In the genomic region with DNA sequence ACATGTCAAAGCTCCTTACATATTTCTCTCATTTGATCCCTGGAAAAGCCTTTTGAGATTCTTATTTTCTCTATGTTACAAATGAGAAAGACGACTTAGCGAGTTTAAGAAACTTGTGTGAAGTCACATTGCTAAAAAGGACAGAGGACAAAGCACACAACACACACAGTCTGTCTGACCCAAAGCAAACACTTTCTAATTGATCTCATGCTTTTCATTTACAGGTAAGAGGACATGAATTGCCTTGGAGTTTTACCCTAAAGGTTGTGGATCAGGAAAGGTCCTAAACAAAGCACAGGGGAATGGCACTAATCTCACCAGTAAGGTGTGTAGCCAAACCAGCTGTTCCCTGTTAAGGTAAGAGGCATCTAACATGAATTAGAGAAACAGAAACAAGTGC, we compare ENCODE assay signal across 35 cellular contexts.
"Had no signal": no experiment of that assay in that cellular context is flagged by ENCODE, and none has a peak within 500 bp of the region (broad histone marks: within the 10 kb centered on the region; RNA-seq: fewer than 3 reads in every experiment).

No MANE protein-coding gene starts in this region.

- H3K4me3 ChIP-seq: adrenal gland, body of pancreas, breast epithelium had no signal

- H3K27ac ChIP-seq: adrenal gland, brain microvascular endothelial cell, breast epithelium, VCaP had no signal

- DNase-seq: activated B cell treated with CpG ODN at 0.5 μM for 24 hours; activated CD4-positive, alpha-beta memory T cell treated with anti-CD3 and anti-CD28 coated beads for 36 hours; activated CD4-positive, alpha-beta T cell treated with anti-CD3 and anti-CD28 coated beads for 4 hours; activated CD4-positive, alpha-beta T cell treated with anti-CD3 and anti-CD28 coated beads, Interleukin-2, amount 10 ng/mL, durations not matched to agents 24 days and 14 days; activated CD4-positive, alpha-beta T cell treated with anti-CD3 and anti-CD28 coated beads, Interleukin-2, amount 50 U/mL, for 1 hour; activated CD4-positive, alpha-beta T cell treated with anti-CD3 and anti-CD28 coated beads, Interleukin-2, amount 50 U/mL, for 4 hours; activated CD4-positive, CD25-positive, alpha-beta regulatory T cell treated with anti-CD3 and anti-CD28 coated beads, Interleukin-2, amount 50 U/mL, for 72 hours; activated CD8-positive, alpha-beta memory T cell treated with anti-CD3 and anti-CD28 coated beads, Interleukin-2, amount 50 U/mL, for 4 hours; activated CD8-positive, alpha-beta T cell treated with anti-CD3 and anti-CD28 coated beads for 36 hours; activated effector memory CD4-positive, alpha-beta T cell treated with anti-CD3 and anti-CD28 coated beads, Interleukin-2, amount 50 U/mL, for 16 hours; activated gamma-delta T cell treated with Interleukin-2 at 50 U/mL for 16 hours; activated naive CD4-positive, alpha-beta T cell; activated naive CD4-positive, alpha-beta T cell treated with anti-CD3 and anti-CD28 coated beads for 36 hours; activated naive CD4-positive, alpha-beta T cell treated with anti-CD3 and anti-CD28 coated beads, Interleukin-2, amount 50 U/mL, for 16 hours; activated naive CD8-positive, alpha-beta T cell treated with anti-CD3 and anti-CD28 coated beads for 36 hours; activated T-cell treated with anti-CD3 and anti-CD28 coated beads for 4 hours; activated T-cell treated with anti-CD3 and anti-CD28 coated beads, Interleukin-2, amount 50 U/mL, for 1 hour; activated T-cell treated with anti-CD3 and anti-CD28 coated beads, Interleukin-2, amount 50 U/mL, for 4 hours; activated T-cell treated with anti-CD3 and anti-CD28 coated beads, Interleukin-2, amount 50 U/mL, for 72 hours; amniotic stem cell; aorta; body of pancreas; brain microvascular endothelial cell; central memory CD4-positive, alpha-beta T cell; T-helper 1 cell; T-helper 2 cell; T-helper 9 cell had no signal

- H3K4me1 Mint-ChIP-seq: activated B cell treated with CpG ODN at 0.5 μM for 24 hours had no signal

- H3K27ac Mint-ChIP-seq: activated B cell treated with CpG ODN at 0.5 μM for 24 hours; activated CD4-positive, alpha-beta memory T cell treated with anti-CD3 and anti-CD28 coated beads for 36 hours; activated CD4-positive, alpha-beta T cell treated with anti-CD3 and anti-CD28 coated beads, Interleukin-2, amount 10 ng/mL, durations not matched to agents 24 days and 14 days; activated CD8-positive, alpha-beta T cell treated with anti-CD3 and anti-CD28 coated beads for 36 hours; activated naive CD4-positive, alpha-beta T cell treated with anti-CD3 and anti-CD28 coated beads for 36 hours; activated naive CD4-positive, alpha-beta T cell treated with anti-CD3 and anti-CD28 coated beads, Interleukin-2, amount 50 U/mL, for 72 hours; activated naive CD8-positive, alpha-beta T cell treated with anti-CD3 and anti-CD28 coated beads for 36 hours; activated T-cell treated with anti-CD3 and anti-CD28 coated beads, Interleukin-2, amount 50 U/mL, for 72 hours; activated T-helper 1 cell treated with anti-CD3 and anti-CD28 coated beads, Interleukin-12 subunit alpha, Interleukin-12 subunit beta, Interleukin-2, Interleukin-4 antibody, amounts not matched to agents 30 ng/mL and 10 ng/mL and 1 ng/mL, durations not matched to agents 14 hours and 24 hours and 36 hours; activated T-helper 17 cell treated with anti-CD3 and anti-CD28 coated beads, Interleukin-2, amount 50 U/mL, for 72 hours; T-helper 1 cell treated with Interleukin-12 subunit alpha and Interleukin-12 subunit beta and Interleukin-4 antibody, amounts not matched to agents 30 μg/mL and 1 μg/mL, for 36 hours; T-helper 2 cell treated with Interferon-gamma antibody and Interleukin-4, amounts not matched to agents 5 μg/mL and 100 μg/mL, for 36 hours had no signal

- H3K9me3 Mint-ChIP-seq: activated B cell treated with CpG ODN at 0.5 μM for 24 hours; activated CD4-positive, alpha-beta memory T cell treated with anti-CD3 and anti-CD28 coated beads for 36 hours; activated CD4-positive, alpha-beta T cell treated with anti-CD3 and anti-CD28 coated beads, Interleukin-2, amount 10 ng/mL, durations not matched to agents 24 days and 14 days; activated CD8-positive, alpha-beta T cell treated with anti-CD3 and anti-CD28 coated beads for 36 hours; activated naive CD4-positive, alpha-beta T cell treated with anti-CD3 and anti-CD28 coated beads for 36 hours; activated naive CD4-positive, alpha-beta T cell treated with anti-CD3 and anti-CD28 coated beads, Interleukin-2, amount 50 U/mL, for 72 hours; activated naive CD8-positive, alpha-beta T cell treated with anti-CD3 and anti-CD28 coated beads for 36 hours; activated T-cell treated with anti-CD3 and anti-CD28 coated beads, Interleukin-2, amount 50 U/mL, for 4 hours; activated T-cell treated with anti-CD3 and anti-CD28 coated beads, Interleukin-2, amount 50 U/mL, for 72 hours; activated T-helper 1 cell treated with anti-CD3 and anti-CD28 coated beads, Interleukin-12 subunit alpha, Interleukin-12 subunit beta, Interleukin-2, Interleukin-4 antibody, amounts not matched to agents 30 ng/mL and 10 ng/mL and 1 ng/mL, durations not matched to agents 14 hours and 24 hours and 36 hours; activated T-helper 17 cell treated with anti-CD3 and anti-CD28 coated beads, Interleukin-2, amount 50 U/mL, for 72 hours; T-helper 1 cell treated with Interleukin-12 subunit alpha and Interleukin-12 subunit beta and Interleukin-4 antibody, amounts not matched to agents 30 μg/mL and 1 μg/mL, for 36 hours; T-helper 2 cell treated with Interferon-gamma antibody and Interleukin-4, amounts not matched to agents 5 μg/mL and 100 μg/mL, for 36 hours had no signal

- H3K4me3 Mint-ChIP-seq: activated B cell treated with CpG ODN at 0.5 μM for 24 hours; activated CD4-positive, alpha-beta memory T cell treated with anti-CD3 and anti-CD28 coated beads for 36 hours; activated CD4-positive, alpha-beta T cell treated with anti-CD3 and anti-CD28 coated beads, Interleukin-2, amount 10 ng/mL, durations not matched to agents 24 days and 14 days; activated CD8-positive, alpha-beta T cell treated with anti-CD3 and anti-CD28 coated beads for 36 hours; activated naive CD4-positive, alpha-beta T cell treated with anti-CD3 and anti-CD28 coated beads for 36 hours; activated naive CD8-positive, alpha-beta T cell treated with anti-CD3 and anti-CD28 coated beads for 36 hours; activated T-cell treated with anti-CD3 and anti-CD28 coated beads, Interleukin-2, amount 50 U/mL, for 4 hours; activated T-cell treated with anti-CD3 and anti-CD28 coated beads, Interleukin-2, amount 50 U/mL, for 72 hours; activated T-helper 1 cell treated with anti-CD3 and anti-CD28 coated beads, Interleukin-12 subunit alpha, Interleukin-12 subunit beta, Interleukin-2, Interleukin-4 antibody, amounts not matched to agents 30 ng/mL and 10 ng/mL and 1 ng/mL, durations not matched to agents 14 hours and 24 hours and 36 hours; activated T-helper 17 cell treated with anti-CD3 and anti-CD28 coated beads, Interleukin-2, amount 50 U/mL, for 72 hours; T-helper 1 cell treated with Interleukin-12 subunit alpha and Interleukin-12 subunit beta and Interleukin-4 antibody, amounts not matched to agents 30 μg/mL and 1 μg/mL, for 36 hours; T-helper 2 cell treated with Interferon-gamma antibody and Interleukin-4, amounts not matched to agents 5 μg/mL and 100 μg/mL, for 36 hours had no signal

- H3K27me3 Mint-ChIP-seq: activated B cell treated with CpG ODN at 0.5 μM for 24 hours; activated CD4-positive, alpha-beta memory T cell treated with anti-CD3 and anti-CD28 coated beads for 36 hours; activated CD4-positive, alpha-beta T cell treated with anti-CD3 and anti-CD28 coated beads, Interleukin-2, amount 10 ng/mL, durations not matched to agents 24 days and 14 days; activated CD8-positive, alpha-beta T cell treated with anti-CD3 and anti-CD28 coated beads for 36 hours; activated naive CD8-positive, alpha-beta T cell treated with anti-CD3 and anti-CD28 coated beads for 36 hours; activated T-helper 17 cell treated with anti-CD3 and anti-CD28 coated beads, Interleukin-2, amount 50 U/mL, for 72 hours had no signal

- H3K4me1 ChIP-seq: adrenal gland, breast epithelium had no signal

- H3K9me3 ChIP-seq: adrenal gland, body of pancreas, breast epithelium had no signal

- ATAC-seq: activated CD8-positive, alpha-beta T cell treated with anti-CD3 and anti-CD28 coated beads for 36 hours; activated naive CD4-positive, alpha-beta T cell treated with anti-CD3 and anti-CD28 coated beads, Interleukin-2, amount 50 U/mL, for 72 hours; activated T-cell treated with anti-CD3 and anti-CD28 coated beads, Interleukin-2, amount 50 U/mL, for 4 hours; activated T-cell treated with anti-CD3 and anti-CD28 coated beads, Interleukin-2, amount 50 U/mL, for 72 hours; activated T-helper 17 cell treated with anti-CD3 and anti-CD28 coated beads, Interleukin-2, amount 50 U/mL, for 72 hours; body of pancreas had no signal

- H3K27me3 ChIP-seq: adrenal gland, body of pancreas, brain microvascular endothelial cell, breast epithelium had no signal

- H3K36me3 ChIP-seq: adrenal gland, brain microvascular endothelial cell, breast epithelium had no signal
